In the genomic region with DNA sequence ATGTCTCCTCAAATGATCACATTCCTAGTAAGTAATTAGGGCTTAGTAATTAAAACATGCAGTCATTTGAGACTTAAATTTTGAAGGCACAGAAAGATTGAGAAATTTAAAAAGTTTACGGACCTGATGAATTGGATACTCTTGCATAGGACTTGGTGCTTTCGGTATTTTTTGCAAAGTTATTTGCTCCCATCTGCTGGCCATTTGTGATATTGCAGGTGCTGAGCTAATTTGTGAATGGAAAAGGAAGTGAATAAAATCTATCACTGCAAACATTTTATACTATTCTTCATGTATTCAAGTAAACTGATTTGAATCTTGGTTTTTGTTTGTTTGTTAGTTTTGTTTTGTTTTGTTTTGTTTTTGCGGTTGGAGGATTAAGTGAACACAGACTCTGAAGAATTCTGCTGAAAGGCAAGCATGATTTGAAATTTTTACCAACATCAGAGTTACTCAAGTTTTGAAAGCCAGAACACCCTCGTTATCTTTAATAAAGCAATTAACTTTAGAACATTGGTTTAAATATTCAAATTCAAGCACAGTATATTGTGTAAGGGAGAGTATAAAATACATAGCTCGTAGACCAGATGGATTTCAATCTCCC, we compare ENCODE assay signal across 8 cellular contexts.
A peak's percentile ranks its signal among the peaks of the same experiment; 100 is the strongest.
DNase-seq lines count a peak whose midpoint lies in the region; ATAC-seq, FAIRE-seq and TF ChIP-seq lines count a peak whose summit lies in the region.

No MANE protein-coding gene starts in this region.

- CTCF ChIA-PET in BJ (lab: Yijun Ruan, JAX) = interaction anchor here (0.7 to 2.3 kb wide), 7 partner anchors 13 to 1406 kb away, joined by 3 to 11 read pairs (median 3); no protein-coding TSS in a partner anchor

- no peaks in the 10 kb centered on the region for H3K36me3 ChIP-seq in BJ (ENCODE audit: control insufficient read depth, insufficient read depth, low read length)

- H3K4me1 Mint-ChIP-seq in progenitor cell of endocrine pancreas (ENCODE audit: low read depth) = peaks cover 12% of the 10 kb centered on the region

- H3K4me3 ChIP-seq in BJ (ENCODE audit: low read depth, low read length) = no peak overlapping the region

- POLR2A ChIA-PET in BJ (lab: Charles Lee) = no interaction called here

- H3K4me3 Mint-ChIP-seq in progenitor cell of endocrine pancreas (ENCODE audit: low read depth) = no peak overlapping the region

- TF ChIP-seq CTCF in BJ (IDR thresholded peaks at IDR 0.05; ENCODE audit: insufficient read depth, low read depth, low read length) (peak; percentile 75), progenitor cell of endocrine pancreas (IDR thresholded peaks at IDR 0.05; ENCODE audit: unreplicated experiment) (peak; percentile 84)

- peaks cover 28% of the 10 kb centered on the region for H3K27me3 Mint-ChIP-seq in progenitor cell of endocrine pancreas

- H3K27me3 ChIP-seq in BJ (ENCODE audit: control insufficient read depth, insufficient read depth, low read length) = no peaks in the 10 kb centered on the region

- H3K9me3 Mint-ChIP-seq in progenitor cell of endocrine pancreas (ENCODE audit: low read depth) = no peaks in the 10 kb centered on the region

- FAIRE-seq in GM19239 (lab: Jason Lieb, UNC) = peak; percentile 62

- ATAC-seq in HG02759 (IDR thresholded peaks at IDR 0.05; ENCODE audit: unreplicated experiment) (no peak), HG02678 (IDR thresholded peaks at IDR 0.05; ENCODE audit: unreplicated experiment) (no peak)

- no peaks in the 10 kb centered on the region for H3K36me3 Mint-ChIP-seq in progenitor cell of endocrine pancreas (ENCODE audit: insufficient read depth)

- DNase-seq in BJ (ENCODE audit: low read depth) = peak; percentile 4
- DNase-seq in GM19239 (ENCODE audit: insufficient read length, low spot score) = peak; percentile 7
- DNase-seq in NCI-H748 (lab: John Stamatoyannopoulos, UW; ENCODE audit: unreplicated experiment) = peak; percentile 28
- peak; percentile 61 to 69 for DNase-seq in activated T-cell treated with anti-CD3 and anti-CD28 coated beads, Interleukin-2, amount 50 U/mL, for 48 hours
- DNase-seq in globus pallidus (ENCODE audit: low spot score) = peak; percentile 49
- peak; percentile 44 for DNase-seq in progenitor cell of endocrine pancreas (ENCODE audit: low spot score, unreplicated experiment)

- H3K27ac Mint-ChIP-seq in progenitor cell of endocrine pancreas = no peak overlapping the region

Comparison
In these comparisons a context has a peak if more than half of its experiments do, and no peak if none do; other contexts are left out.
1. DNase-seq: peak in every context shown above with its lines; median percentile 65 in activated T-cell treated with anti-CD3 and anti-CD28 coated beads, Interleukin-2, amount 50 U/mL, for 48 hours; 49 in globus pallidus; 44 in progenitor cell of endocrine pancreas; 28 in NCI-H748; 7 in GM19239; 4 in BJ.